ENCODE assay signal across 20 cellular contexts in genomic region chr4:24603343-24603742, GRCh38.
"Had no signal": no experiment of that assay in that cellular context is flagged by ENCODE, and none has a peak within 500 bp of the region (broad histone marks: within the 10 kb centered on the region; RNA-seq: fewer than 3 reads in every experiment).

No MANE protein-coding gene starts in this region.

- H3K36me3 ChIP-seq: cardiac muscle cell, right lobe of liver, suprapubic skin had no signal

- H3K27ac ChIP-seq: cardiac muscle cell, coronary artery, hepatocyte, psoas muscle, right lobe of liver, suprapubic skin had no signal

- H3K27me3 ChIP-seq: cardiac muscle cell, hepatocyte, right lobe of liver, suprapubic skin had no signal

- ATAC-seq: naive thymus-derived CD8-positive, alpha-beta T cell; psoas muscle; right lobe of liver; stimulated activated naive CD8-positive, alpha-beta T cell treated with anti-CD3 and anti-CD28 coated beads, Interleukin-15, amount 100 ng/mL, for 72 hours had no signal

- DNase-seq: dermis blood vessel endothelial cell; effector memory CD4-positive, alpha-beta T cell; kidney; mammary epithelial cell; naive thymus-derived CD8-positive, alpha-beta T cell; nephron progenitor cell; nucleus accumbens; psoas muscle; right lobe of liver; small intestine; stimulated activated CD4-positive, alpha-beta T cell treated with anti-CD3 and anti-CD28 coated beads, Interleukin-15, amount 100 ng/mL, for 24 hours; stimulated activated CD4-positive, alpha-beta T cell treated with anti-CD3 and anti-CD28 coated beads, Interleukin-2, amount 100 ng/mL, for 48 hours; stimulated activated CD8-positive, alpha-beta memory T cell treated with anti-CD3 and anti-CD28 coated beads, Interleukin-4, amount 100 ng/mL, for 48 hours; stimulated activated naive CD4-positive, alpha-beta T cell; stimulated activated naive CD8-positive, alpha-beta T cell treated with anti-CD3 and anti-CD28 coated beads, Interleukin-15, amount 100 ng/mL, for 72 hours; trophoblast cell had no signal

- H3K9me3 ChIP-seq: psoas muscle, right lobe of liver, suprapubic skin had no signal

- H3K4me1 ChIP-seq: psoas muscle, right lobe of liver, suprapubic skin had no signal

- H3K4me3 ChIP-seq: cardiac muscle cell, coronary artery, hepatocyte, psoas muscle, right lobe of liver, suprapubic skin had no signal
